In genomic region chr4:145639281-145639680, GRCh38 we compare ENCODE assay signal across 1 cellular context.
TF ChIP-seq lines count a peak whose summit lies in the region.

No MANE protein-coding gene starts in this region.

TF ChIP-seq in GM12878, 131 proteins besides CTCF, POLR2A, EP300 and RAD21:
- no peak for TF ChIP-seq ZNF592 (IDR thresholded peaks at IDR 0.05)
- no peak for TF ChIP-seq ZNF384 (IDR thresholded peaks at IDR 0.05; ENCODE audit: borderline replicate concordance, low read depth, low read length)
- TF ChIP-seq USF2 (IDR thresholded peaks at IDR 0.05; ENCODE audit: borderline replicate concordance, low read depth, low read length) = no peak
- no peak for TF ChIP-seq SREBF2 (IDR thresholded peaks at IDR 0.05; ENCODE audit: low read length)
- TF ChIP-seq RAD51 (IDR thresholded peaks at IDR 0.05) = no peak
- peak; percentile 29; the same call in 1 of the 2 replicates for TF ChIP-seq RUNX3 (IDR thresholded peaks at IDR 0.05; ENCODE audit: low read length)
TF ChIP-seq in GM12878: peak in this region for 1.
